In the genomic region with DNA sequence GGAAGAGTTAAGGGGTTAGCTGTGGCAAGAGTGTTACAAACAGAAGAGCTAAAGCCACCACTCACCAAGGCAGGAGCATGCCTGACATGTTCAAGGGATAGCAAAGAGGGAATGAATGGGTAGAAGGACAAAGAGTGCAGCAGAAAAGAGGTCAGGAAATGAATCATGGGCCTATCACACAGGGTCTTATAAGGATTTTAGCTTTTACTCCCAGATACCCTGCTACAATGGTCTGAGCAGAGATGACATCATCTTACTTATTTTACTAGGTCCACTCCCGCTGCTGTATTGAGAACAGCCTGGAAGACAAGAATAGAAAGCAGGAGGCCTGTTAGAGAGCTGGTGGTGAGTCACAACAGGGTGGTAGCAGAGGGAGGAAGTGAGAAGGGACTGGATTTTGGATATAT, we compare ENCODE assay signal across 8 cellular contexts. TPM values are rescaled to one million over a fixed set of nuclear protein-coding genes. Genes with fewer than 3 reads are reported as not detected.
DNase-seq lines count a peak whose midpoint lies in the region; ATAC-seq and TF ChIP-seq lines count a peak whose summit lies in the region.

No MANE protein-coding gene starts in this region.

- BruUV-seq in MCF 10A (replicated peaks; lab: Mats Ljungman, UMichigan) (no TSS peak), Caco-2 (replicated peaks; lab: Mats Ljungman, UMichigan) (no TSS peak)

- H3K9me3 ChIP-seq in breast epithelium (no peaks in the 10 kb centered on the region), fibroblast of lung (ENCODE audit: control insufficient read depth, insufficient read depth, low read depth, low read length) (no peaks in the 10 kb centered on the region), tibial nerve (no peaks in the 10 kb centered on the region), Caco-2 (no peaks in the 10 kb centered on the region)

- H3K4me3 Mint-ChIP-seq in MCF 10A (ENCODE audit: unreplicated experiment) (no peak overlapping the region), progenitor cell of endocrine pancreas (ENCODE audit: low read depth) (no peak overlapping the region), Caco-2 (ENCODE audit: unreplicated experiment) (no peak overlapping the region)

- H3K79me2 ChIP-seq in fibroblast of lung (ENCODE audit: control insufficient read depth, insufficient read depth, low read length): peaks cover 20% of the 10 kb centered on the region

- H3K27ac ChIP-seq in breast epithelium: no peak overlapping the region
- H3K27ac ChIP-seq in fibroblast of lung (ENCODE audit: insufficient read depth, low read length): peak overlapping the region; percentile 65
- no peak overlapping the region for H3K27ac ChIP-seq in tibial nerve

- H3K4me1 ChIP-seq in breast epithelium: no peaks in the 10 kb centered on the region
- peaks cover 7% of the 10 kb centered on the region for H3K4me1 ChIP-seq in fibroblast of lung (ENCODE audit: control insufficient read depth, extremely low read depth, insufficient read depth, low read length)
- H3K4me1 ChIP-seq in tibial nerve: peaks cover 0 to 25% (median 0%) of the 10 kb centered on the region in 4 donors
- peaks cover 8% of the 10 kb centered on the region; the same call in 1 of the 2 replicates for H3K4me1 ChIP-seq in Caco-2

- peak overlapping the region; percentile 17 for H3K4me2 ChIP-seq in fibroblast of lung (ENCODE audit: extremely low read depth, insufficient read depth, low read length)

- H3K36me3 ChIP-seq in breast epithelium (no peaks in the 10 kb centered on the region), fibroblast of lung (ENCODE audit: control insufficient read depth, insufficient read depth, low read length) (peaks cover 2% of the 10 kb centered on the region), tibial nerve (peaks cover 0 to 49% (median 7%) of the 10 kb centered on the region in 3 donors), Caco-2 (ENCODE audit: control insufficient read depth, insufficient read depth, low read length) (no peaks in the 10 kb centered on the region; the same call in 1 of the 2 replicates)

- TF ChIP-seq CTCF in MCF 10A (IDR thresholded peaks at IDR 0.05; ENCODE audit: unreplicated experiment) (no peak), breast epithelium (IDR thresholded peaks at IDR 0.05) (no peak), fibroblast of lung (conservative IDR thresholded peaks at IDR 0.05 in 1 of 2, IDR thresholded peaks at IDR 0.05 in 1 of 2; ENCODE audit: low read depth in 1 of 2, low read length in 2 of 2) (no peak), progenitor cell of endocrine pancreas (IDR thresholded peaks at IDR 0.05; ENCODE audit: unreplicated experiment) (no peak), tibial nerve (IDR thresholded peaks at IDR 0.05) (no peak), Caco-2 (IDR thresholded peaks at IDR 0.05; ENCODE audit: insufficient read depth in 1 of 2, low read depth in 1 of 2, low read length in 1 of 2, severe bottlenecking in 1 of 2, unreplicated experiment in 1 of 2) (no peak)

- H4K20me1 ChIP-seq in fibroblast of lung (ENCODE audit: control insufficient read depth, extremely low read depth, insufficient read depth, low read length): no peaks in the 10 kb centered on the region

- WGBS in tibial nerve, 2 donors: 51 to 54% methylated on average over 1 of the region's 1 CpG

- H2AFZ ChIP-seq in fibroblast of lung (ENCODE audit: low read length): peak overlapping the region; percentile 1

- H3K4me3 ChIP-seq in breast epithelium: no peak overlapping the region
- no peak overlapping the region for H3K4me3 ChIP-seq in fibroblast of lung (replicated peaks in 1 of 4; ENCODE audit: control extremely low read depth in 1 of 4, insufficient read depth in 1 of 4, low read depth in 3 of 4, low read length in 4 of 4)
- no peak overlapping the region for H3K4me3 ChIP-seq in tibial nerve
- H3K4me3 ChIP-seq in Caco-2 (ENCODE audit: low read depth, low read length): no peak overlapping the region

- H3K36me3 Mint-ChIP-seq in MCF 10A (ENCODE audit: insufficient read depth, unreplicated experiment) (peaks cover 69% of the 10 kb centered on the region), progenitor cell of endocrine pancreas (ENCODE audit: insufficient read depth) (peaks cover 20% of the 10 kb centered on the region), Caco-2 (ENCODE audit: insufficient read depth, unreplicated experiment) (peaks cover 20% of the 10 kb centered on the region)

- no peak overlapping the region for H3K9ac ChIP-seq in fibroblast of lung (ENCODE audit: insufficient read depth, low read length)

- DNase-seq in MCF 10A (ENCODE audit: unreplicated experiment) (peak; percentile 69), breast epithelium (ENCODE audit: low spot score in 2 of 2) (no peak), fibroblast of lung (ENCODE audit: low read depth in 2 of 2) (peak; percentile 89 to 95), progenitor cell of endocrine pancreas (ENCODE audit: low spot score, unreplicated experiment) (no peak), tibial nerve (ENCODE audit: low spot score in 2 of 2) (no peak), Caco-2 (no peak)

- ATAC-seq in HG02943 (IDR thresholded peaks at IDR 0.05; ENCODE audit: low read depth, unreplicated experiment): peak; percentile 66

- POLR2A ChIA-PET in MCF 10A (lab: Yijun Ruan, JAX) (interaction anchor here (0.5 to 3.6 kb wide), 6 partner anchors 8 to 524 kb away, joined by 3 to 22 read pairs (median 4); a partner anchor contains a TSS), Caco-2 (lab: Charles Lee) (no interaction called here)

- no peak for TF ChIP-seq EP300 in tibial nerve (IDR thresholded peaks at IDR 0.05)

- CTCF ChIA-PET in MCF 10A (lab: Yijun Ruan, JAX) (interaction anchor here (0.6 to 3.0 kb wide), 5 partner anchors 8 to 863 kb away, joined by 3 to 29 read pairs (median 12); a partner anchor contains a TSS), Caco-2 (lab: Charles Lee) (interaction anchor here (1.1 kb wide), 1 partner anchor 41 kb away, joined by 4 read pairs; no protein-coding TSS in a partner anchor)

- no peaks in the 10 kb centered on the region for H3K27me3 ChIP-seq in breast epithelium
- no peaks in the 10 kb centered on the region for H3K27me3 ChIP-seq in fibroblast of lung (ENCODE audit: control insufficient read depth, insufficient read depth, low read length)
- no peaks in the 10 kb centered on the region for H3K27me3 ChIP-seq in tibial nerve
- no peaks in the 10 kb centered on the region for H3K27me3 ChIP-seq in Caco-2 (replicated peaks; ENCODE audit: control insufficient read depth, insufficient read depth, low read length)

- intact Hi-C loops in MCF 10A (cut with micrococcal nuclease) (no loop called here), breast epithelium (cut with DNase I; ENCODE audit: low total_unique reads) (no loop called here), Caco-2 (cut with micrococcal nuclease; ENCODE audit: unreplicated experiment) (no loop called here)

- H3K27ac Mint-ChIP-seq in MCF 10A (ENCODE audit: low read depth, unreplicated experiment) (peak overlapping the region; percentile 81), progenitor cell of endocrine pancreas (peak overlapping the region; percentile 17), Caco-2 (ENCODE audit: unreplicated experiment) (no peak overlapping the region)

- TF ChIP-seq POLR2A in breast epithelium (IDR thresholded peaks at IDR 0.05) (no peak), tibial nerve (IDR thresholded peaks at IDR 0.05) (no peak)

- H3K9me3 Mint-ChIP-seq in MCF 10A (ENCODE audit: unreplicated experiment): no peaks in the 10 kb centered on the region
- no peaks in the 10 kb centered on the region for H3K9me3 Mint-ChIP-seq in progenitor cell of endocrine pancreas (ENCODE audit: low read depth)
- no peaks in the 10 kb centered on the region for H3K9me3 Mint-ChIP-seq in Caco-2 (ENCODE audit: unreplicated experiment)

- no peaks in the 10 kb centered on the region for H3K27me3 Mint-ChIP-seq in MCF 10A (ENCODE audit: insufficient read depth, unreplicated experiment)
- H3K27me3 Mint-ChIP-seq in progenitor cell of endocrine pancreas: no peaks in the 10 kb centered on the region
- no peaks in the 10 kb centered on the region for H3K27me3 Mint-ChIP-seq in Caco-2 (ENCODE audit: insufficient read depth, unreplicated experiment)

- peaks cover 18% of the 10 kb centered on the region for H3K4me1 Mint-ChIP-seq in MCF 10A (ENCODE audit: insufficient read depth, unreplicated experiment)
- peaks cover 3% of the 10 kb centered on the region for H3K4me1 Mint-ChIP-seq in progenitor cell of endocrine pancreas (ENCODE audit: low read depth)
- no peaks in the 10 kb centered on the region for H3K4me1 Mint-ChIP-seq in Caco-2 (ENCODE audit: low read depth, unreplicated experiment)

TF ChIP-seq in PFSK-1, 5 proteins besides CTCF, POLR2A, EP300 and RAD21 (continues in another document):
- TF ChIP-seq FOXP2 (optimal IDR thresholded peaks at IDR 0.05; ENCODE audit: borderline replicate concordance, extremely low read depth, extremely low read length, insufficient read depth): no peak

RNA-seq across cellular contexts. Expression of a gene that starts 9.8 kb away (rescaled TPM):
- total RNA-seq in MCF 10A (2022): 9.2 and 12.2 TPM in 2 replicates
- 10 to 100 TPM; 11.5 to 19.9 (median 16.8) TPM for total RNA-seq in breast epithelium
- 6.4 TPM for polyA plus RNA-seq in PFSK-1 (2012; ENCODE audit: insufficient read length, low read depth)
- total RNA-seq in fibroblast of lung: 5.6 and 6.6 TPM in 2 replicates
- polyA plus RNA-seq in fibroblast of lung: 7.5 and 9.0 TPM in 2 replicates
- 4.7 and 5.0 TPM in 2 replicates for polyA plus RNA-seq in fibroblast of lung (2012)
- polyA minus RNA-seq in fibroblast of lung (ENCODE audit: low replicate concordance): 6.4 and 15.6 TPM in 2 replicates
- total RNA-seq in progenitor cell of endocrine pancreas: 15.1 and 16.9 TPM in 2 replicates
- 10 to 100 TPM in 3 of 4 donors, 1 to 10 TPM in 1; 9.9 to 17.7 (median 13.8) TPM for total RNA-seq in tibial nerve
- total RNA-seq in Caco-2 (2022): 10.9 and 12.7 TPM in 2 replicates

Comparison
In these comparisons a context has a peak if more than half of its experiments do, and no peak if none do; other contexts are left out.
1. DNase-seq: peak in MCF 10A (single experiment) and fibroblast of lung (2 of 2); none in breast epithelium (0 of 2), progenitor cell of endocrine pancreas (single experiment), tibial nerve (0 of 2) and Caco-2 (0 of 2).